ENCODE assay signal across 11 cellular contexts in the genomic region with DNA sequence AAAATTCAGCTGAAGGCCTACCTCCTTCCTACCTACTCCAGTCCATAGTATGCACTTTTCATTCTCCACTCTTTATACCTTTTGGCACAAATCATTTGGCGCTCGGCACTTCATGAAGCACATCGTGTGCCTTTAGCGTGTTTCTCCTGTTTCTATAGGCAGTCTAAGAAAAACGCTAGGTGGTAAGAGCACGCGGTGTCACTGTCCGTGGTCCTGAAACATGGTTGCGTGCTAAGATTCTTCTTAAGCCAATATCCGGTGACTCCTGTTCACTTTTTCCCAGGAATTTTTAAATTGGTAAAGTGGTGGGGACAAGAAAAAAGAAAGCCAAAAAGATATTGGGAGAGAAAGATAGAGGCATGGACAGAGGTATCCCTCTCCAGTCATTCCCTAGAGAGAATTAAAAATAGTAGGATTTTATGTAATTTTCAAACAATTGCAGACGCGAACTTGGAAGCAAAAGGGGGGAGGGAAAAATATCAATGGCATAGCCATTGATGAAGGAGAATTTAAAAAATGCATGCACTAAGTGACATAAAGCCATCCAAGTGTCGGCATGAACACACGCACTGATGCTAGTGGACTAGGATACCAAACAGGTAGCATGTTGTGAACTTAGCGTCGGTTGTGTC. TPM values are rescaled to one million over a fixed set of nuclear protein-coding genes. Genes with fewer than 3 reads are reported as not detected.
DNase-seq lines count a peak whose midpoint lies in the region; ATAC-seq and TF ChIP-seq lines count a peak whose summit lies in the region.
"Had no signal": no experiment of that assay in that cellular context is flagged by ENCODE, and none has a peak within 500 bp of the region (broad histone marks: within the 10 kb centered on the region; RNA-seq: fewer than 3 reads in every experiment).

No MANE protein-coding gene starts in this region.

- DNase-seq in GM23338 (ENCODE audit: low spot score) (peak; percentile 94), OCI-LY7 (ENCODE audit: low spot score) (peak; percentile 2), epithelial cell of proximal tubule (ENCODE audit: low read depth) (peak; percentile 19), osteoblast (ENCODE audit: insufficient read length, low spot score, missing footprints) (peak; percentile 82), kidney glomerular epithelial cell (lab: John Stamatoyannopoulos, UW) (no peak)
- no peak for DNase-seq in CD8-positive, alpha-beta memory T cell
- DNase-seq: naive B cell, NCI-H510A treated with DMSO at 0.1 percent for 48 hours had no signal

- no peaks in the 10 kb centered on the region for H4K20me1 ChIP-seq in GM23338 (replicated peaks; ENCODE audit: insufficient read depth)
- no peaks in the 10 kb centered on the region for H4K20me1 ChIP-seq in OCI-LY7 (ENCODE audit: insufficient read depth, low read length)
- H4K20me1 ChIP-seq in osteoblast (ENCODE audit: insufficient read depth, low read length), result no peaks in the 10 kb centered on the region

- peaks cover 4% of the 10 kb centered on the region for H3K27me3 Mint-ChIP-seq in GM23338 (ENCODE audit: insufficient read depth, low read depth, poor library complexity)
- H3K27me3 Mint-ChIP-seq in CD8-positive, alpha-beta memory T cell, result peaks cover 0 to 8% of the 10 kb centered on the region in 2 donors

- H3K79me2 ChIP-seq in GM23338 (replicated peaks; ENCODE audit: insufficient read depth) (peaks cover 15% of the 10 kb centered on the region), OCI-LY7 (ENCODE audit: insufficient read depth, low read depth, low read length) (no peaks in the 10 kb centered on the region), osteoblast (ENCODE audit: insufficient read depth, low read length) (no peaks in the 10 kb centered on the region)

- H3F3A ChIP-seq in GM23338 (replicated peaks; ENCODE audit: low read depth), result 0 out of 2 replicates have a peak, but pooled peaks cover 3% of the 10 kb centered on the region

- H3K4me3 ChIP-seq in GM23338 (peak overlapping the region; percentile 80), OCI-LY7 (ENCODE audit: low read depth, low read length, poor library complexity, severe bottlenecking) (no peak overlapping the region), epithelial cell of proximal tubule (ENCODE audit: low read depth, low read length) (no peak overlapping the region), osteoblast (ENCODE audit: insufficient read depth, low read length) (no peak overlapping the region)
- H3K4me3 ChIP-seq in CD8-positive, alpha-beta memory T cell (ENCODE audit: low read length), result no peak overlapping the region

- ATAC-seq in GM23338, result peak; percentile 24
- ATAC-seq in HG02981 (IDR thresholded peaks at IDR 0.05; ENCODE audit: unreplicated experiment), result no peak
- ATAC-seq in HG03378 (IDR thresholded peaks at IDR 0.05; ENCODE audit: unreplicated experiment), result no peak

- CTCF ChIA-PET in OCI-LY7 (lab: Charles Lee; ENCODE audit: unreplicated experiment), result no interaction called here
- CTCF ChIA-PET in CD8-positive, alpha-beta memory T cell (lab: Charles Lee), result no interaction called here

- H3K36me3 ChIP-seq in GM23338 (ENCODE audit: insufficient read depth) (no peaks in the 10 kb centered on the region), OCI-LY7 (ENCODE audit: insufficient read depth, low read length) (no peaks in the 10 kb centered on the region), osteoblast (ENCODE audit: insufficient read depth, low read length) (no peaks in the 10 kb centered on the region)
- H3K36me3 ChIP-seq in CD8-positive, alpha-beta memory T cell (ENCODE audit: insufficient read depth, low read length), result no peaks in the 10 kb centered on the region

- H2AFZ ChIP-seq in GM23338 (no peak overlapping the region), OCI-LY7 (ENCODE audit: low read length) (no peak overlapping the region), osteoblast (ENCODE audit: low read length) (no peak overlapping the region)

- no peaks in the 10 kb centered on the region for H3K36me3 Mint-ChIP-seq in GM23338 (ENCODE audit: low read depth)
- H3K36me3 Mint-ChIP-seq in CD8-positive, alpha-beta memory T cell, result peaks cover 0 to 5% (median 0%) of the 10 kb centered on the region in 3 donors

- intact Hi-C loops in OCI-LY7 (cut with micrococcal nuclease; ENCODE audit: unreplicated experiment), result no loop called here

- no TSS peak for BruUV-seq in OCI-LY7 (replicated peaks; lab: Mats Ljungman, UMichigan)

- H3K9me2 ChIP-seq in GM23338 (ENCODE audit: insufficient read depth), result no peaks in the 10 kb centered on the region
- H3K9me2 ChIP-seq in OCI-LY7 (ENCODE audit: insufficient read depth, low read length), result no peaks in the 10 kb centered on the region

- TF ChIP-seq CTCF in GM23338 (conservative IDR thresholded peaks at IDR 0.05; ENCODE audit: low read depth in 2 of 2), result no peak
- no peak for TF ChIP-seq CTCF in OCI-LY7 (conservative IDR thresholded peaks at IDR 0.05; ENCODE audit: low read length)
- TF ChIP-seq CTCF in epithelial cell of proximal tubule (conservative IDR thresholded peaks at IDR 0.05; ENCODE audit: low read depth, low read length), result no peak
- no peak for TF ChIP-seq CTCF in osteoblast (IDR thresholded peaks at IDR 0.05; ENCODE audit: extremely low read depth, low read depth, low read length)

- H3K27ac ChIP-seq in GM23338 (ENCODE audit: low read depth) (no peak overlapping the region), OCI-LY7 (ENCODE audit: low read depth, low read length, poor library complexity, severe bottlenecking) (no peak overlapping the region), osteoblast (ENCODE audit: low read depth, low read length) (no peak overlapping the region)
- H3K27ac ChIP-seq in CD8-positive, alpha-beta memory T cell (ENCODE audit: low read depth, low read length), result no peak overlapping the region

- peak overlapping the region; percentile 87 for H3K4me3 Mint-ChIP-seq in GM23338
- H3K4me3 Mint-ChIP-seq in CD8-positive, alpha-beta memory T cell, result no peak overlapping the region
- H3K4me3 Mint-ChIP-seq: activated naive CD4-positive, alpha-beta T cell treated with anti-CD3 and anti-CD28 coated beads, Interleukin-2, amount 50 U/mL, for 24 hours had no signal

- no peaks in the 10 kb centered on the region for H3K9me3 ChIP-seq in OCI-LY7 (ENCODE audit: low read length)
- H3K9me3 ChIP-seq in osteoblast (ENCODE audit: low read depth, low read length), result no peaks in the 10 kb centered on the region
- no peaks in the 10 kb centered on the region for H3K9me3 ChIP-seq in CD8-positive, alpha-beta memory T cell (ENCODE audit: low read length)

- H3K27ac Mint-ChIP-seq in GM23338, result no peak overlapping the region
- no peak overlapping the region for H3K27ac Mint-ChIP-seq in CD8-positive, alpha-beta memory T cell
- H3K27ac Mint-ChIP-seq: activated naive CD4-positive, alpha-beta T cell treated with anti-CD3 and anti-CD28 coated beads, Interleukin-2, amount 50 U/mL, for 24 hours had no signal

- no peaks in the 10 kb centered on the region for H3K9me3 Mint-ChIP-seq in GM23338
- H3K9me3 Mint-ChIP-seq in CD8-positive, alpha-beta memory T cell, result peaks cover 10 to 17% (median 13%) of the 10 kb centered on the region in 5 donors

- H3K27me3 ChIP-seq in GM23338 (ENCODE audit: insufficient read depth) (0 out of 2 replicates have a peak, but pooled peaks cover 3% of the 10 kb centered on the region), osteoblast (ENCODE audit: insufficient read depth, low read length) (peaks cover 7% of the 10 kb centered on the region)
- H3K27me3 ChIP-seq in CD8-positive, alpha-beta memory T cell (ENCODE audit: insufficient read depth, low read length, poor library complexity, severe bottlenecking), result no peaks in the 10 kb centered on the region

- peak overlapping the region; percentile 85 for H3K4me2 ChIP-seq in GM23338
- no peak overlapping the region for H3K4me2 ChIP-seq in OCI-LY7 (ENCODE audit: low read length)
- no peak overlapping the region for H3K4me2 ChIP-seq in osteoblast (ENCODE audit: insufficient read depth, low read length)

- H3K4me1 ChIP-seq in GM23338 (ENCODE audit: insufficient read depth), result peaks cover 31% of the 10 kb centered on the region
- H3K4me1 ChIP-seq in OCI-LY7 (ENCODE audit: insufficient read depth, low read length, poor library complexity, severe bottlenecking), result no peaks in the 10 kb centered on the region
- no peaks in the 10 kb centered on the region for H3K4me1 ChIP-seq in osteoblast (ENCODE audit: insufficient read depth, low read length)
- no peaks in the 10 kb centered on the region for H3K4me1 ChIP-seq in CD8-positive, alpha-beta memory T cell (ENCODE audit: insufficient read depth, low read length)

- POLR2A ChIA-PET in OCI-LY7 (lab: Charles Lee), result no interaction called here
- POLR2A ChIA-PET in CD8-positive, alpha-beta memory T cell (lab: Charles Lee), result no interaction called here

- peaks cover 42% of the 10 kb centered on the region for H3K4me1 Mint-ChIP-seq in GM23338
- no peaks in the 10 kb centered on the region for H3K4me1 Mint-ChIP-seq in CD8-positive, alpha-beta memory T cell
- H3K4me1 Mint-ChIP-seq: activated naive CD4-positive, alpha-beta T cell treated with anti-CD3 and anti-CD28 coated beads, Interleukin-2, amount 50 U/mL, for 24 hours had no signal

TF ChIP-seq in GM23338, 12 proteins besides CTCF, POLR2A, EP300 and RAD21 (continues in another document):
- TF ChIP-seq EZH2phosphoT487 (IDR thresholded peaks at IDR 0.05; ENCODE audit: unreplicated experiment), result no peak

RNA-seq across cellular contexts. Expression of a gene that starts 1.4 kb away (rescaled TPM):
- 11.3 and 15.6 TPM in 2 replicates for total RNA-seq in GM23338 (2014; rRNA removed; shearing (Covaris generic))
- polyA plus RNA-seq in GM23338 (2016; fragmentation: Nextera tagmentation; extraction: Ambion mirVana), result 4.5 and 6.4 TPM in 2 replicates
- total RNA-seq in OCI-LY7 (2014; rRNA removed; shearing (Covaris generic)), result 0.19 TPM in 1 of 2 replicates, not detected in the other
- total RNA-seq in OCI-LY7 (2022) (1.2 and 2.7 TPM in 2 replicates), epithelial cell of proximal tubule (0.06 and 0.36 TPM in 2 replicates), osteoblast (0.29 TPM in 1 of 2 replicates, not detected in the other)
- total RNA-seq in CD8-positive, alpha-beta memory T cell, result not detected
- polyA plus RNA-seq in CD8-positive, alpha-beta memory T cell, result not detected

Comparison
In these comparisons a context has a peak if more than half of its experiments do, and no peak if none do; other contexts are left out.
1. DNase-seq: peak in GM23338 (single experiment), OCI-LY7 (single experiment), epithelial cell of proximal tubule (single experiment) and osteoblast (single experiment); none in kidney glomerular epithelial cell (single experiment) and CD8-positive, alpha-beta memory T cell (0 of 5).